In genomic region chr12:3595721-3596120, GRCh38 we compare ENCODE assay signal across 29 cellular contexts.
"Had no signal": no experiment of that assay in that cellular context is flagged by ENCODE, and none has a peak within 500 bp of the region (broad histone marks: within the 10 kb centered on the region; RNA-seq: fewer than 3 reads in every experiment).

No MANE protein-coding gene starts in this region.

- DNase-seq: activated B cell treated with CpG ODN at 0.5 μM for 24 hours; activated CD4-positive, alpha-beta memory T cell treated with anti-CD3 and anti-CD28 coated beads for 36 hours; activated CD4-positive, alpha-beta T cell treated with anti-CD3 and anti-CD28 coated beads, Interleukin-2, amount 10 ng/mL, durations not matched to agents 7 days and 5 days; activated CD8-positive, alpha-beta memory T cell treated with anti-CD3 and anti-CD28 coated beads for 24 hours; activated gamma-delta T cell treated with Interleukin-2 at 50 U/mL for 16 hours; activated naive CD4-positive, alpha-beta T cell treated with anti-CD3 and anti-CD28 coated beads, Interleukin-2, amount 10 ng/mL, durations not matched to agents 7 days and 5 days; activated naive CD8-positive, alpha-beta T cell treated with anti-CD3 and anti-CD28 coated beads for 36 hours; activated T-cell treated with anti-CD3 and anti-CD28 coated beads, Interleukin-2, amount 50 U/mL, for 4 hours; brain microvascular endothelial cell; Karpas-422; MM.1S; NCI-H1105; NCI-H1436 treated with DMSO at 0.1 percent for 48 hours; NCI-H187; NCI-H2081; NCI-H510A treated with DMSO at 0.1 percent for 48 hours; NCI-H69; NK-92 treated with Interleukin-12 subunit alpha and Interleukin-12 subunit beta, amount 100 ng/mL, for 24 hours; OCI-M1; Right ventricle myocardium superior; RPMI8226; SW 1271; T-helper 9 cell had no signal

- H3K4me3 Mint-ChIP-seq: activated B cell treated with CpG ODN at 0.5 μM for 24 hours; activated CD4-positive, alpha-beta memory T cell treated with anti-CD3 and anti-CD28 coated beads for 36 hours; activated CD4-positive, alpha-beta T cell treated with anti-CD3 and anti-CD28 coated beads, Interleukin-2, amount 10 ng/mL, durations not matched to agents 7 days and 5 days; activated naive CD4-positive, alpha-beta T cell treated with anti-CD3 and anti-CD28 coated beads, Interleukin-2, amount 10 ng/mL, durations not matched to agents 7 days and 5 days; activated naive CD8-positive, alpha-beta T cell treated with anti-CD3 and anti-CD28 coated beads for 36 hours; activated T-cell treated with anti-CD3 and anti-CD28 coated beads, Interleukin-2, amount 50 U/mL, for 4 hours; T-helper 1 cell treated with Interleukin-12 subunit alpha and Interleukin-12 subunit beta and Interleukin-4 antibody, amounts not matched to agents 30 μg/mL and 1 μg/mL, for 36 hours had no signal

- H3K4me1 Mint-ChIP-seq: activated B cell treated with CpG ODN at 0.5 μM for 24 hours; activated CD4-positive, alpha-beta T cell treated with anti-CD3 and anti-CD28 coated beads, Interleukin-2, amount 10 ng/mL, durations not matched to agents 7 days and 5 days; activated naive CD4-positive, alpha-beta T cell treated with anti-CD3 and anti-CD28 coated beads, Interleukin-2, amount 10 ng/mL, durations not matched to agents 7 days and 5 days; activated naive CD8-positive, alpha-beta T cell treated with anti-CD3 and anti-CD28 coated beads for 36 hours had no signal

- H3K27me3 ChIP-seq: brain microvascular endothelial cell, cardiac muscle cell had no signal

- H3K27me3 Mint-ChIP-seq: activated CD4-positive, alpha-beta T cell treated with anti-CD3 and anti-CD28 coated beads, Interleukin-2, amount 10 ng/mL, durations not matched to agents 7 days and 5 days had no signal

- H3K36me3 Mint-ChIP-seq: activated CD4-positive, alpha-beta memory T cell treated with anti-CD3 and anti-CD28 coated beads for 36 hours; activated naive CD4-positive, alpha-beta T cell treated with anti-CD3 and anti-CD28 coated beads, Interleukin-2, amount 10 ng/mL, durations not matched to agents 7 days and 5 days; activated naive CD8-positive, alpha-beta T cell treated with anti-CD3 and anti-CD28 coated beads for 36 hours had no signal

- ATAC-seq: activated T-cell treated with anti-CD3 and anti-CD28 coated beads, Interleukin-2, amount 50 U/mL, for 4 hours; K562; Panc1; SK-N-SH treated with all-trans-retinoic acid at 6 μM for 48 hours had no signal

- H3K4me1 ChIP-seq: SJSA1 had no signal

- H3K9me3 ChIP-seq: SJSA1 had no signal

- H3K27ac ChIP-seq: brain microvascular endothelial cell, cardiac muscle cell, SJSA1 had no signal

- H3K27ac Mint-ChIP-seq: activated B cell treated with CpG ODN at 0.5 μM for 24 hours; activated CD4-positive, alpha-beta memory T cell treated with anti-CD3 and anti-CD28 coated beads for 36 hours; activated CD4-positive, alpha-beta T cell treated with anti-CD3 and anti-CD28 coated beads, Interleukin-2, amount 10 ng/mL, durations not matched to agents 7 days and 5 days; activated naive CD4-positive, alpha-beta T cell treated with anti-CD3 and anti-CD28 coated beads, Interleukin-2, amount 10 ng/mL, durations not matched to agents 7 days and 5 days; activated naive CD8-positive, alpha-beta T cell treated with anti-CD3 and anti-CD28 coated beads for 36 hours; T-helper 1 cell treated with Interleukin-12 subunit alpha and Interleukin-12 subunit beta and Interleukin-4 antibody, amounts not matched to agents 30 μg/mL and 1 μg/mL, for 36 hours had no signal

- H3K36me3 ChIP-seq: brain microvascular endothelial cell, cardiac muscle cell, SJSA1 had no signal

- H3K4me3 ChIP-seq: cardiac muscle cell, K562, SJSA1 had no signal
